ENCODE assay signal across 9 cellular contexts in genomic region chr11:134120143-134120850, GRCh38. TPM values are rescaled to one million over a fixed set of nuclear protein-coding genes. Genes with fewer than 3 reads are reported as not detected.
A peak's percentile ranks its signal among the peaks of the same experiment; 100 is the strongest.
DNase-seq lines count a peak whose midpoint lies in the region; ATAC-seq and TF ChIP-seq lines count a peak whose summit lies in the region.
"Had no signal": no experiment of that assay in that cellular context is flagged by ENCODE, and none has a peak within 500 bp of the region (broad histone marks: within the 10 kb centered on the region; RNA-seq: fewer than 3 reads in every experiment).

No MANE protein-coding gene starts in this region.

- H3K36me3 Mint-ChIP-seq in mesothelial cell of epicardium: peaks cover 3% of the 10 kb centered on the region

- ATAC-seq in HG02970 (IDR thresholded peaks at IDR 0.05; ENCODE audit: low FRiP score, unreplicated experiment) (no peak), HG03460 (IDR thresholded peaks at IDR 0.05; ENCODE audit: unreplicated experiment) (no peak)

- no peak for TF ChIP-seq EP300 in transverse colon (IDR thresholded peaks at IDR 0.05; ENCODE audit: low read depth)

- no peak overlapping the region for H3K4me3 ChIP-seq in epithelial cell of esophagus (ENCODE audit: low read length)
- H3K4me3 ChIP-seq in transverse colon: peak overlapping the region in 2 of 4 donors; percentile 5 to 7

- CTCF ChIA-PET in RWPE1 (lab: Yijun Ruan, JAX): no interaction called here

- POLR2A ChIA-PET in RWPE1 (lab: Yijun Ruan, JAX; ENCODE audit: low non-redundant PET): no interaction called here

- peak overlapping the region; percentile 7 for H3K27ac Mint-ChIP-seq in mesothelial cell of epicardium

- H3K27ac ChIP-seq in RWPE1 (peak overlapping the region; percentile 68), transverse colon (peak overlapping the region; percentile 79 to 85 (median 83))

- intact Hi-C loops in transverse colon (cut with DNase I; ENCODE audit: low total_unique reads): loop anchor here (5.0 to 10.0 kb wide), 2 partner anchors 48 to 165 kb away; partner anchors contain the start of gene IGSF9B

- no peaks in the 10 kb centered on the region for H3K36me3 ChIP-seq in transverse colon

- peak; percentile 44 for DNase-seq in RWPE1 (ENCODE audit: low spot score)
- peak; percentile 81 for DNase-seq in epithelial cell of esophagus (ENCODE audit: low read depth)
- no peak for DNase-seq in mesothelial cell of epicardium (ENCODE audit: low spot score in 2 of 2, unreplicated experiment in 2 of 2)
- DNase-seq in transverse colon: peak; percentile 39
- no peak for DNase-seq in DMS153 treated with DMSO at 0.1 percent for 48 hours (lab: John Stamatoyannopoulos, UW; ENCODE audit: unreplicated experiment)
- no peak for DNase-seq in NK-92 treated with Interleukin-12 subunit alpha and Interleukin-12 subunit beta, amount 100 ng/mL, for 24 hours (lab: John Stamatoyannopoulos, UW)
- DNase-seq: stimulated activated CD4-positive, alpha-beta T cell treated with anti-CD3 and anti-CD28 coated beads, Interleukin-2, amount 100 ng/mL, for 48 hours had no signal

- TF ChIP-seq POLR2A in transverse colon (IDR thresholded peaks at IDR 0.05): no peak

- peaks cover 0 to 21% (median 14%) of the 10 kb centered on the region in 4 donors for H3K4me1 ChIP-seq in transverse colon

- WGBS in transverse colon (ENCODE audit: low coverage in 1 of 2), 2 donors: 59 to 69% methylated on average over 13 of the region's 13 CpGs

- H3K9me3 ChIP-seq in transverse colon: no peaks in the 10 kb centered on the region

- no peak overlapping the region for H3K4me3 Mint-ChIP-seq in mesothelial cell of epicardium

- H3K4me1 Mint-ChIP-seq in mesothelial cell of epicardium: peaks cover 17% of the 10 kb centered on the region

- peaks cover 27% of the 10 kb centered on the region for H3K27me3 ChIP-seq in transverse colon

- H3K27me3 Mint-ChIP-seq in mesothelial cell of epicardium (ENCODE audit: low read depth): peaks cover 22% of the 10 kb centered on the region

- TF ChIP-seq CTCF in RWPE1 (conservative IDR thresholded peaks at IDR 0.05; ENCODE audit: low read depth) (no peak), epithelial cell of esophagus (IDR thresholded peaks at IDR 0.05; ENCODE audit: insufficient read depth, low read depth, low read length, missing control alignments) (no peak), mesothelial cell of epicardium (IDR thresholded peaks at IDR 0.05; ENCODE audit: unreplicated experiment) (no peak), transverse colon (IDR thresholded peaks at IDR 0.05) (no peak)

- no peaks in the 10 kb centered on the region for H3K9me3 Mint-ChIP-seq in mesothelial cell of epicardium

- in situ Hi-C loops in transverse colon (cut with MboI; ENCODE audit: low pct_ligation_motif_present in 1 of 4, low pct_unique_long_range_greater_than_20kb in 1 of 4, low sequenced_read_pairs in 3 of 4): no loop called here

RNA-seq across cellular contexts. Expression of gene JAM3, which starts 51.4 kb away (rescaled TPM):
- total RNA-seq in mesothelial cell of epicardium: 36.2 to 39.3 TPM (median 37.6 TPM) in 3 replicates
- 10 to 100 TPM in 3 of 4 donors, 1 to 10 TPM in 1; 7.8 to 56.9 (median 13.8) TPM for total RNA-seq in transverse colon

Comparison
In these comparisons a context has a peak if more than half of its experiments do, and no peak if none do; other contexts are left out.
1. DNase-seq: peak in RWPE1 (single experiment), epithelial cell of esophagus (single experiment) and transverse colon (single experiment); none in mesothelial cell of epicardium (0 of 2), DMS153 treated with DMSO at 0.1 percent for 48 hours (single experiment) and NK-92 treated with Interleukin-12 subunit alpha and Interleukin-12 subunit beta, amount 100 ng/mL, for 24 hours (single experiment).